Comparison of ENCODE assay signal across 23 cellular contexts in genomic region chr3:136617123-136617700, GRCh38.
A peak's percentile ranks its signal among the peaks of the same experiment; 100 is the strongest.
DNase-seq lines count a peak whose midpoint lies in the region; ATAC-seq, FAIRE-seq and TF ChIP-seq lines count a peak whose summit lies in the region.
"Had no signal": no experiment of that assay in that cellular context is flagged by ENCODE, and none has a peak within 500 bp of the region (broad histone marks: within the 10 kb centered on the region; RNA-seq: fewer than 3 reads in every experiment).

No MANE protein-coding gene starts in this region.

- RAD21 ChIA-PET in GM12878 (lab: Charles Lee; ENCODE audit: unreplicated experiment): interaction anchor here (1.3 kb wide), 1 partner anchor 12 kb away, joined by 3 read pairs; no protein-coding TSS in a partner anchor

- POLR2A ChIA-PET in A673 (lab: Charles Lee; ENCODE audit: low non-redundant PET) (no interaction called here), GM12878 (lab: Charles Lee) (no interaction called here)

- H3K4me2 ChIP-seq in GM12878 (ENCODE audit: control insufficient read depth, insufficient read depth) (no peak overlapping the region), GM23248 (ENCODE audit: unreplicated experiment) (no peak overlapping the region)

- H2AFZ ChIP-seq in GM12878 (ENCODE audit: control insufficient read depth, low read depth, low read length) (no peak overlapping the region), GM23248 (no peak overlapping the region)

- TF ChIP-seq POLR2A in GM12878 (IDR thresholded peaks at IDR 0.05; ENCODE audit: low read depth, low read length): no peak

- no peak for TF ChIP-seq EP300 in GM12878 (IDR thresholded peaks at IDR 0.05; ENCODE audit: borderline replicate concordance in 1 of 2, control insufficient read depth in 1 of 2, low read depth in 2 of 2, low read length in 2 of 2)

- CTCF ChIA-PET in A673 (lab: Charles Lee): interaction anchor here (1.2 kb wide), 1 partner anchor 135 kb away, joined by 3 read pairs; the partner anchor contains the start of gene STAG1
- CTCF ChIA-PET in GM12878 (lab: Yijun Ruan, JAX): interaction anchor here (1.2 to 1.6 kb wide), 2 partner anchors 11 to 135 kb away, joined by 3 to 4 read pairs; partner anchors contain the start of gene STAG1

- intact Hi-C loops in A673 (cut with micrococcal nuclease; ENCODE audit: unreplicated experiment) (no loop called here), GM12878 (cut with micrococcal nuclease; ENCODE audit: unreplicated experiment) (no loop called here), left lung (cut with DNase I) (no loop called here)

- BruUV-seq in A673 (replicated peaks; lab: Mats Ljungman, UMichigan) (no TSS peak), GM12878 (replicated peaks; lab: Mats Ljungman, UMichigan) (no TSS peak)

- no peaks in the 10 kb centered on the region for H4K20me1 ChIP-seq in GM12878 (ENCODE audit: control insufficient read depth, insufficient read depth)
- H4K20me1 ChIP-seq in GM23248 (ENCODE audit: insufficient read depth): no peaks in the 10 kb centered on the region

- H3F3A ChIP-seq in GM23248 (ENCODE audit: insufficient read depth): no peaks in the 10 kb centered on the region; the same call in 1 of the 2 replicates

- no peak for FAIRE-seq in GM12878 (lab: Jason Lieb, UNC)
- FAIRE-seq: TTC549 had no signal

- H3K4me3 ChIP-seq in A673 (ENCODE audit: low read depth, low read length, poor library complexity, severe bottlenecking): no peak overlapping the region
- H3K4me3 ChIP-seq in HL-60 (replicated peaks; ENCODE audit: insufficient read depth, low read length): no peak overlapping the region
- no peak overlapping the region for H3K4me3 ChIP-seq in GM12878
- no peak overlapping the region for H3K4me3 ChIP-seq in left lung
- H3K4me3 ChIP-seq in GM23248: no peak overlapping the region
- H3K4me3 ChIP-seq: SK-N-MC, tibial nerve had no signal

- H3K9me3 ChIP-seq in A673 (ENCODE audit: low read depth, low read length, poor library complexity, severe bottlenecking) (no peaks in the 10 kb centered on the region), GM12878 (replicated peaks; ENCODE audit: control insufficient read depth, insufficient read depth, low read length) (no peaks in the 10 kb centered on the region), left lung (no peaks in the 10 kb centered on the region), GM23248 (ENCODE audit: low read depth) (no peaks in the 10 kb centered on the region)
- H3K9me3 ChIP-seq: tibial nerve had no signal

- H3K27ac ChIP-seq in A673 (ENCODE audit: low read depth, low read length, poor library complexity, severe bottlenecking) (no peak overlapping the region), HL-60 (replicated peaks) (peak overlapping the region; percentile 60), GM12878 (ENCODE audit: control insufficient read depth, insufficient read depth) (no peak overlapping the region), left lung (no peak overlapping the region), GM23248 (no peak overlapping the region)
- H3K27ac ChIP-seq: SK-N-MC, tibial nerve had no signal

- in situ Hi-C loops in GM12878 (cut with MboI) (no loop called here), GM23248 (cut with MboI) (no loop called here)

- H3K79me2 ChIP-seq in GM12878 (ENCODE audit: control insufficient read depth, insufficient read depth, low read length) (no peaks in the 10 kb centered on the region), GM23248 (ENCODE audit: insufficient read depth) (peaks cover 86% of the 10 kb centered on the region)

- H3K36me3 ChIP-seq in A673 (ENCODE audit: insufficient read depth, low read length, poor library complexity, severe bottlenecking): no peaks in the 10 kb centered on the region
- peaks cover 2% of the 10 kb centered on the region in 2 experiments; a peak in 2 of 4 replicates for H3K36me3 ChIP-seq in GM12878 (ENCODE audit: control insufficient read depth in 2 of 2, insufficient read depth in 2 of 2, low read length in 1 of 2)
- H3K36me3 ChIP-seq in left lung: peaks cover 0 to 4% of the 10 kb centered on the region in 2 donors
- H3K36me3 ChIP-seq in GM23248 (ENCODE audit: low read depth): peaks cover 3% of the 10 kb centered on the region; the same call in 1 of the 2 replicates

- TF ChIP-seq CTCF in A673 (conservative IDR thresholded peaks at IDR 0.05; ENCODE audit: low read depth, low read length): peak; percentile 22; the same call in 1 of the 2 replicates
- no peak for TF ChIP-seq CTCF in HL-60 (IDR thresholded peaks at IDR 0.05; ENCODE audit: insufficient read depth, low read length)
- no peak for TF ChIP-seq CTCF in GM12878 (IDR thresholded peaks at IDR 0.05 in 2 of 3, conservative IDR thresholded peaks at IDR 0.05 in 1 of 3; ENCODE audit: control insufficient read depth in 2 of 3, extremely low read depth in 1 of 3, insufficient read depth in 1 of 3, low read depth in 3 of 3, low read length in 3 of 3)
- no peak for TF ChIP-seq CTCF in left lung (IDR thresholded peaks at IDR 0.05)

- peak; percentile 25 for DNase-seq in A673 (ENCODE audit: low spot score)
- no peak for DNase-seq in HL-60 (ENCODE audit: low read depth in 1 of 2, low spot score in 1 of 2)
- no peak for DNase-seq in GM12878 (ENCODE audit: low read depth, low spot score)
- DNase-seq in left lung: no peak
- no peak for DNase-seq in activated CD8-positive, alpha-beta memory T cell treated with anti-CD3 and anti-CD28 coated beads, Interleukin-2, amount 50 U/mL, for 48 hours
- DNase-seq in GM23248: no peak
- DNase-seq: activated CD4-positive, alpha-beta T cell treated with anti-CD3 and anti-CD28 coated beads, Interleukin-2, amount 50 U/mL, for 1 hour; activated naive CD4-positive, alpha-beta T cell treated with anti-CD3 and anti-CD28 coated beads for 36 hours; anterior cingulate cortex; DMS53; foreskin fibroblast; hippocampal formation; KG1; NCI-H1105 treated with DMSO at 0.1 percent for 48 hours; NCI-H2171; PC-3; right cardiac atrium; stimulated activated naive CD8-positive, alpha-beta T cell treated with anti-CD3 and anti-CD28 coated beads, Interleukin-15, Interleukin-2, amounts not matched to agents 100 U/mL and 50 U/mL, for 24 hours had no signal

- no peak overlapping the region for H3K9ac ChIP-seq in GM12878 (ENCODE audit: control insufficient read depth, insufficient read depth, low read length)
- H3K9ac ChIP-seq in GM23248: no peak overlapping the region

- no peaks in the 10 kb centered on the region for H3K9me2 ChIP-seq in GM23248 (ENCODE audit: insufficient read depth)

- H3K27me3 ChIP-seq in A673 (replicated peaks; ENCODE audit: insufficient read depth, low read depth, low read length, poor library complexity): no peaks in the 10 kb centered on the region
- H3K27me3 ChIP-seq in HL-60 (ENCODE audit: insufficient read depth, poor library complexity, severe bottlenecking): no peaks in the 10 kb centered on the region
- H3K27me3 ChIP-seq in GM12878 (replicated peaks in 1 of 2; ENCODE audit: control insufficient read depth in 2 of 2, insufficient read depth in 2 of 2, low read length in 1 of 2): no peaks in the 10 kb centered on the region
- no peaks in the 10 kb centered on the region for H3K27me3 ChIP-seq in left lung
- no peaks in the 10 kb centered on the region for H3K27me3 ChIP-seq in GM23248 (replicated peaks; ENCODE audit: insufficient read depth)
- H3K27me3 ChIP-seq: tibial nerve had no signal

- peak; percentile 16; the same call in 1 of the 2 replicates for TF ChIP-seq RAD21 in GM12878 (IDR thresholded peaks at IDR 0.05; ENCODE audit: insufficient read depth, low read depth, low read length)

- SMC1A ChIA-PET in GM12878 (lab: Charles Lee; ENCODE audit: uncharacterized antibody, unreplicated experiment): no interaction called here

- peaks cover 6% of the 10 kb centered on the region for H3K4me1 ChIP-seq in A673 (ENCODE audit: insufficient read depth, low read length, poor library complexity, severe bottlenecking)
- H3K4me1 ChIP-seq in GM12878 (ENCODE audit: control insufficient read depth, insufficient read depth, low read length): no peaks in the 10 kb centered on the region
- H3K4me1 ChIP-seq in left lung: peaks cover 0 to 31% of the 10 kb centered on the region in 2 donors
- peaks cover 20% of the 10 kb centered on the region for H3K4me1 ChIP-seq in GM23248 (ENCODE audit: insufficient read depth)

- ATAC-seq in GM12878 (no peak), left lung (peak; percentile 50), GM18519 (IDR thresholded peaks at IDR 0.05; ENCODE audit: low FRiP score, unreplicated experiment) (no peak), GM21528 (IDR thresholded peaks at IDR 0.05; ENCODE audit: low FRiP score, unreplicated experiment) (no peak)
- ATAC-seq: PC-3; stimulated activated naive CD8-positive, alpha-beta T cell treated with anti-CD3 and anti-CD28 coated beads, Interleukin-15, Interleukin-2, amounts not matched to agents 100 U/mL and 50 U/mL, for 24 hours had no signal

TF ChIP-seq in GM12878, 131 proteins besides CTCF, POLR2A, EP300 and RAD21:
- TF ChIP-seq TCF7 (IDR thresholded peaks at IDR 0.05; ENCODE audit: borderline replicate concordance): no peak
- no peak for TF ChIP-seq GATAD2B (conservative IDR thresholded peaks at IDR 0.05; ENCODE audit: low read depth)
- TF ChIP-seq BRCA1 (IDR thresholded peaks at IDR 0.05; ENCODE audit: low read depth, low read length): no peak
- no peak for TF ChIP-seq NKRF (conservative IDR thresholded peaks at IDR 0.05)
- no peak for TF ChIP-seq YY1 (IDR thresholded peaks at IDR 0.05; ENCODE audit: low read depth, low read length)
- TF ChIP-seq CHD2 (IDR thresholded peaks at IDR 0.05; ENCODE audit: borderline replicate concordance, low read depth, low read length): no peak
